ENCODE assay signal across 1 cellular context in genomic region chr14:39107624-39108023, GRCh38.
A peak's percentile ranks its signal among the peaks of the same experiment; 100 is the strongest.
TF ChIP-seq lines count a peak whose summit lies in the region.

No MANE protein-coding gene starts in this region.

TF ChIP-seq in HepG2, 621 proteins besides CTCF, POLR2A, EP300 and RAD21 (continued from another document):
- TF ChIP-seq RARA (CRISPR knock-in tag; IDR thresholded peaks at IDR 0.05) (peak; percentile 24; the same call in 1 of the 2 replicates), NFYC (CRISPR knock-in tag; IDR thresholded peaks at IDR 0.05) (0 out of 2 replicates have a peak, but pooled peaks have one; percentile 12), HOXA5 (CRISPR knock-in tag; IDR thresholded peaks at IDR 0.05) (0 out of 2 replicates have a peak, but pooled peaks have one; percentile 2), ZNF124 (CRISPR knock-in tag; IDR thresholded peaks at IDR 0.05) (peak; percentile 19; the same call in 1 of the 2 replicates), SAFB2 (CRISPR knock-in tag; IDR thresholded peaks at IDR 0.05; ENCODE audit: borderline replicate concordance, low read depth) (no peak), SIX1 (CRISPR knock-in tag; IDR thresholded peaks at IDR 0.05; ENCODE audit: borderline replicate concordance) (peak; percentile 34; the same call in 1 of the 2 replicates), HMGXB4 (CRISPR knock-in tag; IDR thresholded peaks at IDR 0.05; ENCODE audit: borderline replicate concordance in 1 of 2, low read depth in 1 of 2) (0 out of 4 replicates have a peak, but pooled peaks of 1 of the 2 experiments have one; percentile 18), ZNF335 (CRISPR knock-in tag; IDR thresholded peaks at IDR 0.05) (peak; percentile 51; the same call in 1 of the 2 replicates), SMC3 (IDR thresholded peaks at IDR 0.05; ENCODE audit: low read length) (peak; percentile 84)
